Comparison of ENCODE assay signal across 11 cellular contexts in the genomic region with DNA sequence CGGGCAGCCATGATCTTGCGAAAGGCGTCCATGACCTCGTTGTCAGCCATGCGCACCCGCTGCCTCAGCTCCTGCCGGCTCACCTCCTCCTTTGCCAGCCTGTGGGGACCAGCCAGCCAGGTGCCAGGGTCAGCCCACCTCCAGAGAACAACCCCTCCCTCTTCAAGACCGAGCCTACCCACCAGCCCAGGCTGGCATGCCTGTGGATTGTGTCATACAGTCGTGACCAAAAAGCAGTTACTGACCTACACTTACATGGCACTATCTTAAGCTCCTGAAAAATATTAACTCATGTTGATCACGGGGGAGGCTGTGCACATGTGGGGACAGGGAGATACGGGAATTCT. TPM values are rescaled to one million over a fixed set of nuclear protein-coding genes. Genes with fewer than 3 reads are reported as not detected.
A peak's percentile ranks its signal among the peaks of the same experiment; 100 is the strongest.
DNase-seq lines count a peak whose midpoint lies in the region; ATAC-seq and TF ChIP-seq lines count a peak whose summit lies in the region.
"Had no signal": no experiment of that assay in that cellular context is flagged by ENCODE, and none has a peak within 500 bp of the region (broad histone marks: within the 10 kb centered on the region; RNA-seq: fewer than 3 reads in every experiment).

No MANE protein-coding gene starts in this region.

- intact Hi-C loops in CD4-positive, alpha-beta T cell (cut with DNase I, micrococcal nuclease), result no loop called here

- peak overlapping the region; percentile 49 for H3K27ac ChIP-seq in CD4-positive, alpha-beta T cell (ENCODE audit: low read depth, low read length)

- no peaks in the 10 kb centered on the region for H3K9me3 ChIP-seq in CD4-positive, alpha-beta T cell (ENCODE audit: control insufficient read depth, low read length)

- no peak for DNase-seq in CD4-positive, alpha-beta T cell
- DNase-seq in activated naive CD8-positive, alpha-beta T cell treated with anti-CD3 and anti-CD28 coated beads for 36 hours, result no peak
- no peak for DNase-seq in naive thymus-derived CD8-positive, alpha-beta T cell
- no peak for DNase-seq in NCI-H2081 (lab: John Stamatoyannopoulos, UW)
- DNase-seq in kidney glomerular epithelial cell (lab: John Stamatoyannopoulos, UW), result no peak
- DNase-seq: NCI-H69, retina, T1000 had no signal

- H3K36me3 Mint-ChIP-seq in CD4-positive, alpha-beta T cell (ENCODE audit: low read depth), result peaks cover 34% of the 10 kb centered on the region
- H3K36me3 Mint-ChIP-seq in activated naive CD8-positive, alpha-beta T cell treated with anti-CD3 and anti-CD28 coated beads for 36 hours, result peaks cover 38% of the 10 kb centered on the region
- peaks cover 0 to 36% (median 11%) of the 10 kb centered on the region in 3 donors for H3K36me3 Mint-ChIP-seq in naive thymus-derived CD8-positive, alpha-beta T cell

- CTCF ChIA-PET in CD4-positive, alpha-beta T cell (lab: Charles Lee), result interaction anchor here (1.0 kb wide), 1 partner anchor 53 kb away, joined by 4 read pairs; no protein-coding TSS in a partner anchor

- no peaks in the 10 kb centered on the region for H3K9me3 Mint-ChIP-seq in CD4-positive, alpha-beta T cell
- peaks cover 3% of the 10 kb centered on the region for H3K9me3 Mint-ChIP-seq in activated naive CD8-positive, alpha-beta T cell treated with anti-CD3 and anti-CD28 coated beads for 36 hours
- no peaks in the 10 kb centered on the region for H3K9me3 Mint-ChIP-seq in naive thymus-derived CD8-positive, alpha-beta T cell

- H3K27me3 Mint-ChIP-seq in CD4-positive, alpha-beta T cell, result no peaks in the 10 kb centered on the region
- H3K27me3 Mint-ChIP-seq in activated naive CD8-positive, alpha-beta T cell treated with anti-CD3 and anti-CD28 coated beads for 36 hours, result no peaks in the 10 kb centered on the region
- no peaks in the 10 kb centered on the region for H3K27me3 Mint-ChIP-seq in naive thymus-derived CD8-positive, alpha-beta T cell

- H3K4me1 Mint-ChIP-seq in CD4-positive, alpha-beta T cell (ENCODE audit: low read depth), result peaks cover 55% of the 10 kb centered on the region
- H3K4me1 Mint-ChIP-seq in activated naive CD8-positive, alpha-beta T cell treated with anti-CD3 and anti-CD28 coated beads for 36 hours, result peaks cover 61% of the 10 kb centered on the region
- peaks cover 35 to 65% (median 63%) of the 10 kb centered on the region in 4 donors for H3K4me1 Mint-ChIP-seq in naive thymus-derived CD8-positive, alpha-beta T cell

- H3K27me3 ChIP-seq in CD4-positive, alpha-beta T cell (ENCODE audit: control insufficient read depth, insufficient read depth, low read length), result no peaks in the 10 kb centered on the region

- POLR2A ChIA-PET in CD4-positive, alpha-beta T cell (lab: Charles Lee), result interaction anchor here (1.1 to 3.6 kb wide), 3 partner anchors 9 to 13 kb away, joined by 3 to 26 read pairs (median 7); partner anchors contain the start of genes ARPC4, CAMK1 and TADA3
- POLR2A ChIA-PET in naive thymus-derived CD8-positive, alpha-beta T cell (lab: Charles Lee), result interaction anchor here (0.5 to 2.8 kb wide), 6 partner anchors 10 to 966 kb away, joined by 3 to 18 read pairs (median 5); partner anchors contain the start of genes ARPC4 and TADA3

- H3K27ac Mint-ChIP-seq in CD4-positive, alpha-beta T cell, result peak overlapping the region; percentile 65
- peak overlapping the region; percentile 91 for H3K27ac Mint-ChIP-seq in activated naive CD8-positive, alpha-beta T cell treated with anti-CD3 and anti-CD28 coated beads for 36 hours
- peak overlapping the region in 8 of 10 donors; percentile 36 to 90 (median 80) for H3K27ac Mint-ChIP-seq in naive thymus-derived CD8-positive, alpha-beta T cell

- ATAC-seq in CD4-positive, alpha-beta T cell (ENCODE audit: poor library complexity), result no peak
- peak; percentile 4 for ATAC-seq in HG03432 (IDR thresholded peaks at IDR 0.05; ENCODE audit: unreplicated experiment)
- no peak for ATAC-seq in naive thymus-derived CD8-positive, alpha-beta T cell
- ATAC-seq in GM21737 (IDR thresholded peaks at IDR 0.05; ENCODE audit: unreplicated experiment), result no peak
- no peak for ATAC-seq in GM19397 (IDR thresholded peaks at IDR 0.05; ENCODE audit: unreplicated experiment)

- TF ChIP-seq CTCF in CD4-positive, alpha-beta T cell (IDR thresholded peaks at IDR 0.05), result no peak

- H3K4me3 Mint-ChIP-seq in CD4-positive, alpha-beta T cell, result peak overlapping the region; percentile 38
- H3K4me3 Mint-ChIP-seq in activated naive CD8-positive, alpha-beta T cell treated with anti-CD3 and anti-CD28 coated beads for 36 hours, result peak overlapping the region; percentile 45
- H3K4me3 Mint-ChIP-seq in naive thymus-derived CD8-positive, alpha-beta T cell, result peak overlapping the region; percentile 42 to 84 (median 71)

RNA-seq across cellular contexts. Expression of gene CAMK1, which starts 10.7 kb away (rescaled TPM):
- 1 to 10 TPM in 1 of 2 experiments, under 1 TPM in 1; 0.74 to 1.1 TPM for total RNA-seq in CD4-positive, alpha-beta T cell
- total RNA-seq in activated naive CD8-positive, alpha-beta T cell treated with anti-CD3 and anti-CD28 coated beads for 36 hours, result 10 to 100 TPM; 24.8 to 25.7 TPM
- total RNA-seq in naive thymus-derived CD8-positive, alpha-beta T cell, result under 1 TPM; 0.31 to 0.96 TPM
- polyA plus RNA-seq in naive thymus-derived CD8-positive, alpha-beta T cell, result 1 to 10 TPM in 2 of 3 donors, under 1 TPM in 1; 0.17 to 1.1 (median 1.1) TPM

RNA-seq across cellular contexts. Expression of gene TADA3, which starts 11.8 kb away (rescaled TPM):
- 10 to 100 TPM; 14.7 to 16.5 TPM for total RNA-seq in CD4-positive, alpha-beta T cell
- total RNA-seq in activated naive CD8-positive, alpha-beta T cell treated with anti-CD3 and anti-CD28 coated beads for 36 hours, result 10 to 100 TPM; 49.5 to 50.8 TPM
- 10 to 100 TPM; 33.3 to 35.9 TPM for total RNA-seq in naive thymus-derived CD8-positive, alpha-beta T cell
- polyA plus RNA-seq in naive thymus-derived CD8-positive, alpha-beta T cell, result 10 to 100 TPM; 38.2 to 51.2 (median 44.1) TPM

RNA-seq across cellular contexts. Expression of gene ARPC4, which starts 12.5 kb away (rescaled TPM):
- total RNA-seq in CD4-positive, alpha-beta T cell, result 10 to 100 TPM; 88.7 to 91.3 TPM
- total RNA-seq in activated naive CD8-positive, alpha-beta T cell treated with anti-CD3 and anti-CD28 coated beads for 36 hours, result 100 to 1,000 TPM; 251 to 253 TPM
- total RNA-seq in naive thymus-derived CD8-positive, alpha-beta T cell, result 100 to 1,000 TPM; 134 to 146 TPM
- 100 to 1,000 TPM; 201 to 229 (median 225) TPM for polyA plus RNA-seq in naive thymus-derived CD8-positive, alpha-beta T cell

RNA-seq across cellular contexts. Expression of gene TTLL3, which starts 29.6 kb away (rescaled TPM):
- 10 to 100 TPM; 50.5 to 58.6 TPM for total RNA-seq in CD4-positive, alpha-beta T cell
- 10 to 100 TPM; 22.7 to 23.8 TPM for total RNA-seq in activated naive CD8-positive, alpha-beta T cell treated with anti-CD3 and anti-CD28 coated beads for 36 hours
- 10 to 100 TPM; 64.5 to 65.6 TPM for total RNA-seq in naive thymus-derived CD8-positive, alpha-beta T cell
- polyA plus RNA-seq in naive thymus-derived CD8-positive, alpha-beta T cell, result 1 to 10 TPM; 1.3 to 2.5 (median 2.2) TPM

RNA-seq across cellular contexts. Expression of gene OGG1, which starts 30.7 kb away (rescaled TPM):
- total RNA-seq in CD4-positive, alpha-beta T cell, result 1 to 10 TPM; 7.1 to 8.9 TPM
- 10 to 100 TPM; 27.0 to 30.0 TPM for total RNA-seq in activated naive CD8-positive, alpha-beta T cell treated with anti-CD3 and anti-CD28 coated beads for 36 hours
- total RNA-seq in naive thymus-derived CD8-positive, alpha-beta T cell, result 10 to 100 TPM; 25.7 to 27.0 TPM
- 10 to 100 TPM; 15.3 to 20.7 (median 18.0) TPM for polyA plus RNA-seq in naive thymus-derived CD8-positive, alpha-beta T cell

Comparison
In these comparisons a context has a peak if more than half of its experiments do, and no peak if none do; other contexts are left out.
1. RNA of gene CAMK1, which starts 10.7 kb away (total RNA-seq): 24.8 to 25.7 TPM in activated naive CD8-positive, alpha-beta T cell treated with anti-CD3 and anti-CD28 coated beads for 36 hours; 0.74 to 1.1 TPM in CD4-positive, alpha-beta T cell and 0.31 to 0.96 TPM in naive thymus-derived CD8-positive, alpha-beta T cell; every median in the first group is over 10 times any median in the second.
2. Peak in every context shown above with its lines, with median percentiles within 50 percentile points of each other: H3K27ac Mint-ChIP-seq and H3K4me3 Mint-ChIP-seq.